In the genomic region with DNA sequence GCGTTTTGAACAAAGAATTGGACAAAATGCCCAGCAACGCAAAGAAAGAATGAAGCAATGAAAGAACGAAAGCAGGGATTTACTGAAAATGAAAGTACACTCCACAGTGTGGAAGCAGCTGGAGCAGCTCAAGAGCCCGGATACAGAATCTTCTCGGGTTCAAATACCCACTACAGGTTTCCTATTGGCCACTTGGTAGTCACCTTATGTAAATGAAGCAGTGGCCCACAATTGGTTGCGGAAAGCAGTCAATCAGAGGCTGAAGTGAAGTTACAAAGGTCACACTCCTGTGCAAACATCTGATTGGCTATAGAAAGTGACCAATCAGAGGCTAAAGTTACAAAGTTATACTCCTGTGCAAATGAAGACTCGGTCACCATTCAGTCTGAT, we compare ENCODE assay signal across 3 cellular contexts.
TF ChIP-seq lines count a peak whose summit lies in the region.

No MANE protein-coding gene starts in this region.

TF ChIP-seq in IMR-90, 13 proteins besides CTCF, POLR2A, EP300 and RAD21:
- TF ChIP-seq MAZ (IDR thresholded peaks at IDR 0.05; ENCODE audit: borderline replicate concordance, low read depth, low read length), result no peak
- TF ChIP-seq RCOR1 (IDR thresholded peaks at IDR 0.05; ENCODE audit: insufficient replicate concordance, low read length), result no peak
- TF ChIP-seq MAFK (IDR thresholded peaks at IDR 0.05; ENCODE audit: low read depth, low read length), result no peak
- no peak for TF ChIP-seq BHLHE40 (IDR thresholded peaks at IDR 0.05; ENCODE audit: low read depth, low read length)
- TF ChIP-seq CHD1 (IDR thresholded peaks at IDR 0.05; ENCODE audit: low read depth, low read length), result no peak
- no peak for TF ChIP-seq SMC3 (IDR thresholded peaks at IDR 0.05; ENCODE audit: low read depth, low read length)
- TF ChIP-seq CEBPB (IDR thresholded peaks at IDR 0.05; ENCODE audit: low read depth, low read length), result no peak
- TF ChIP-seq, protein P1, sequence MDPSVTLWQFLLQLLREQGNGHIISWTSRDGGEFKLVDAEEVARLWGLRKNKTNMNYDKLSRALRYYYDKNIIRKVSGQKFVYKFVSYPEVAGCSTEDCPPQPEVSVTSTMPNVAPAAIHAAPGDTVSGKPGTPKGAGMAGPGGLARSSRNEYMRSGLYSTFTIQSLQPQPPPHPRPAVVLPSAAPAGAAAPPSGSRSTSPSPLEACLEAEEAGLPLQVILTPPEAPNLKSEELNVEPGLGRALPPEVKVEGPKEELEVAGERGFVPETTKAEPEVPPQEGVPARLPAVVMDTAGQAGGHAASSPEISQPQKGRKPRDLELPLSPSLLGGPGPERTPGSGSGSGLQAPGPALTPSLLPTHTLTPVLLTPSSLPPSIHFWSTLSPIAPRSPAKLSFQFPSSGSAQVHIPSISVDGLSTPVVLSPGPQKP (IDR thresholded peaks at IDR 0.05; ENCODE audit: borderline replicate concordance, low read depth, low read length), result no peak
- TF ChIP-seq MXI1 (IDR thresholded peaks at IDR 0.05; ENCODE audit: borderline replicate concordance, low read depth, low read length), result no peak

TF ChIP-seq in GM12878, 131 proteins besides CTCF, POLR2A, EP300 and RAD21:
- TF ChIP-seq, protein P2, sequence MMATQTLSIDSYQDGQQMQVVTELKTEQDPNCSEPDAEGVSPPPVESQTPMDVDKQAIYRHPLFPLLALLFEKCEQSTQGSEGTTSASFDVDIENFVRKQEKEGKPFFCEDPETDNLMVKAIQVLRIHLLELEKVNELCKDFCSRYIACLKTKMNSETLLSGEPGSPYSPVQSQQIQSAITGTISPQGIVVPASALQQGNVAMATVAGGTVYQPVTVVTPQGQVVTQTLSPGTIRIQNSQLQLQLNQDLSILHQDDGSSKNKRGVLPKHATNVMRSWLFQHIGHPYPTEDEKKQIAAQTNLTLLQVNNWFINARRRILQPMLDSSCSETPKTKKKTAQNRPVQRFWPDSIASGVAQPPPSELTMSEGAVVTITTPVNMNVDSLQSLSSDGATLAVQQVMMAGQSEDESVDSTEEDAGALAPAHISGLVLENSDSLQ (IDR thresholded peaks at IDR 0.05), result peak; percentile 79
- TF ChIP-seq MTA3 (IDR thresholded peaks at IDR 0.05; ENCODE audit: borderline replicate concordance, low read length), result no peak

TF ChIP-seq in liver, 16 proteins besides CTCF, POLR2A, EP300 and RAD21:
- peak; percentile 28 for TF ChIP-seq SP1 (IDR thresholded peaks at IDR 0.05)
- no peak for TF ChIP-seq YY1 (IDR thresholded peaks at IDR 0.05)
- TF ChIP-seq RXRA (IDR thresholded peaks at IDR 0.05), result no peak
- no peak for TF ChIP-seq NR2F2 (IDR thresholded peaks at IDR 0.05)
- TF ChIP-seq GABPA (IDR thresholded peaks at IDR 0.05 in 1 of 2, conservative IDR thresholded peaks at IDR 0.05 in 1 of 2), result peak in 1 of 2 donors; percentile 30
- no peak for TF ChIP-seq FOXA1 (IDR thresholded peaks at IDR 0.05)
- TF ChIP-seq, protein P3, sequence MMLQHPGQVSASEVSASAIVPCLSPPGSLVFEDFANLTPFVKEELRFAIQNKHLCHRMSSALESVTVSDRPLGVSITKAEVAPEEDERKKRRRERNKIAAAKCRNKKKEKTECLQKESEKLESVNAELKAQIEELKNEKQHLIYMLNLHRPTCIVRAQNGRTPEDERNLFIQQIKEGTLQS (IDR thresholded peaks at IDR 0.05), result no peak
- peak; percentile 62 for TF ChIP-seq FOXA2 (IDR thresholded peaks at IDR 0.05)
- TF ChIP-seq EGR1 (IDR thresholded peaks at IDR 0.05; ENCODE audit: low read depth in 2 of 2), result no peak
- TF ChIP-seq, protein P4, sequence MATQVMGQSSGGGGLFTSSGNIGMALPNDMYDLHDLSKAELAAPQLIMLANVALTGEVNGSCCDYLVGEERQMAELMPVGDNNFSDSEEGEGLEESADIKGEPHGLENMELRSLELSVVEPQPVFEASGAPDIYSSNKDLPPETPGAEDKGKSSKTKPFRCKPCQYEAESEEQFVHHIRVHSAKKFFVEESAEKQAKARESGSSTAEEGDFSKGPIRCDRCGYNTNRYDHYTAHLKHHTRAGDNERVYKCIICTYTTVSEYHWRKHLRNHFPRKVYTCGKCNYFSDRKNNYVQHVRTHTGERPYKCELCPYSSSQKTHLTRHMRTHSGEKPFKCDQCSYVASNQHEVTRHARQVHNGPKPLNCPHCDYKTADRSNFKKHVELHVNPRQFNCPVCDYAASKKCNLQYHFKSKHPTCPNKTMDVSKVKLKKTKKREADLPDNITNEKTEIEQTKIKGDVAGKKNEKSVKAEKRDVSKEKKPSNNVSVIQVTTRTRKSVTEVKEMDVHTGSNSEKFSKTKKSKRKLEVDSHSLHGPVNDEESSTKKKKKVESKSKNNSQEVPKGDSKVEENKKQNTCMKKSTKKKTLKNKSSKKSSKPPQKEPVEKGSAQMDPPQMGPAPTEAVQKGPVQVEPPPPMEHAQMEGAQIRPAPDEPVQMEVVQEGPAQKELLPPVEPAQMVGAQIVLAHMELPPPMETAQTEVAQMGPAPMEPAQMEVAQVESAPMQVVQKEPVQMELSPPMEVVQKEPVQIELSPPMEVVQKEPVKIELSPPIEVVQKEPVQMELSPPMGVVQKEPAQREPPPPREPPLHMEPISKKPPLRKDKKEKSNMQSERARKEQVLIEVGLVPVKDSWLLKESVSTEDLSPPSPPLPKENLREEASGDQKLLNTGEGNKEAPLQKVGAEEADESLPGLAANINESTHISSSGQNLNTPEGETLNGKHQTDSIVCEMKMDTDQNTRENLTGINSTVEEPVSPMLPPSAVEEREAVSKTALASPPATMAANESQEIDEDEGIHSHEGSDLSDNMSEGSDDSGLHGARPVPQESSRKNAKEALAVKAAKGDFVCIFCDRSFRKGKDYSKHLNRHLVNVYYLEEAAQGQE (IDR thresholded peaks at IDR 0.05), result peak; percentile 66
- TF ChIP-seq, protein P5, sequence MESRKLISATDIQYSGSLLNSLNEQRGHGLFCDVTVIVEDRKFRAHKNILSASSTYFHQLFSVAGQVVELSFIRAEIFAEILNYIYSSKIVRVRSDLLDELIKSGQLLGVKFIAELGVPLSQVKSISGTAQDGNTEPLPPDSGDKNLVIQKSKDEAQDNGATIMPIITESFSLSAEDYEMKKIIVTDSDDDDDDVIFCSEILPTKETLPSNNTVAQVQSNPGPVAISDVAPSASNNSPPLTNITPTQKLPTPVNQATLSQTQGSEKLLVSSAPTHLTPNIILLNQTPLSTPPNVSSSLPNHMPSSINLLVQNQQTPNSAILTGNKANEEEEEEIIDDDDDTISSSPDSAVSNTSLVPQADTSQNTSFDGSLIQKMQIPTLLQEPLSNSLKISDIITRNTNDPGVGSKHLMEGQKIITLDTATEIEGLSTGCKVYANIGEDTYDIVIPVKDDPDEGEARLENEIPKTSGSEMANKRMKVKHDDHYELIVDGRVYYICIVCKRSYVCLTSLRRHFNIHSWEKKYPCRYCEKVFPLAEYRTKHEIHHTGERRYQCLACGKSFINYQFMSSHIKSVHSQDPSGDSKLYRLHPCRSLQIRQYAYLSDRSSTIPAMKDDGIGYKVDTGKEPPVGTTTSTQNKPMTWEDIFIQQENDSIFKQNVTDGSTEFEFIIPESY (IDR thresholded peaks at IDR 0.05), result no peak
- no peak for TF ChIP-seq TAF1 (conservative IDR thresholded peaks at IDR 0.05)
- peak; percentile 39 to 53 for TF ChIP-seq HNF4A (conservative IDR thresholded peaks at IDR 0.05)
- TF ChIP-seq HNF4G (IDR thresholded peaks at IDR 0.05), result no peak
- TF ChIP-seq JUND (IDR thresholded peaks at IDR 0.05), result no peak
- TF ChIP-seq, protein P6, sequence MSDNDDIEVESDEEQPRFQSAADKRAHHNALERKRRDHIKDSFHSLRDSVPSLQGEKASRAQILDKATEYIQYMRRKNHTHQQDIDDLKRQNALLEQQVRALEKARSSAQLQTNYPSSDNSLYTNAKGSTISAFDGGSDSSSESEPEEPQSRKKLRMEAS (IDR thresholded peaks at IDR 0.05), result no peak
TF ChIP-seq in liver: peak in this region for 5.
